26 cellular contexts compared by ENCODE assay signal in genomic region chr10:86385806-86386205, GRCh38. TPM values are rescaled to one million over a fixed set of nuclear protein-coding genes. Genes with fewer than 3 reads are reported as not detected.
DNase-seq lines count a peak whose midpoint lies in the region; ATAC-seq, FAIRE-seq and TF ChIP-seq lines count a peak whose summit lies in the region.
"Had no signal": no experiment of that assay in that cellular context is flagged by ENCODE, and none has a peak within 500 bp of the region (broad histone marks: within the 10 kb centered on the region; RNA-seq: fewer than 3 reads in every experiment).

No MANE protein-coding gene starts in this region.

- H2AFZ ChIP-seq in K562 (ENCODE audit: low read depth, low read length): no peak overlapping the region

- H3K4me3 ChIP-seq in right atrium auricular region (no peak overlapping the region), right cardiac atrium (ENCODE audit: low read length) (no peak overlapping the region), K562 (no peak overlapping the region)
- H3K4me3 ChIP-seq: Peyer's patch, SJCRH30 had no signal

- intact Hi-C loops in right cardiac atrium (cut with DNase I) (no loop called here), K562 (cut with micrococcal nuclease) (no loop called here)

- H3K79me2 ChIP-seq in K562 (ENCODE audit: control insufficient read depth, insufficient read depth, low read length): no peaks in the 10 kb centered on the region

- H3K36me3 ChIP-seq in right atrium auricular region: no peaks in the 10 kb centered on the region
- H3K36me3 ChIP-seq in K562 (ENCODE audit: control insufficient read depth, insufficient read depth, low read length): no peaks in the 10 kb centered on the region
- H3K36me3 ChIP-seq: BE2C, Peyer's patch, SJCRH30 had no signal

- no peak for TF ChIP-seq EP300 in K562 (IDR thresholded peaks at IDR 0.05; ENCODE audit: low read length)

- H3K27ac ChIP-seq in right atrium auricular region (no peak overlapping the region), right cardiac atrium (ENCODE audit: low read length) (no peak overlapping the region), K562 (ENCODE audit: extremely low read depth, low read depth, low read length) (no peak overlapping the region)
- H3K27ac ChIP-seq: KMS-11, Peyer's patch, SJCRH30 had no signal

- TF ChIP-seq CTCF in right atrium auricular region (IDR thresholded peaks at IDR 0.05) (no peak), K562 (IDR thresholded peaks at IDR 0.05 in 2 of 3, conservative IDR thresholded peaks at IDR 0.05 in 1 of 3; ENCODE audit: insufficient read depth in 2 of 3, low read depth in 1 of 3, low read length in 3 of 3) (no peak), GM10266 (IDR thresholded peaks at IDR 0.05; ENCODE audit: control insufficient read depth, insufficient read depth, low read depth, missing control alignments) (no peak)

- no peak for FAIRE-seq in K562 (lab: Jason Lieb, UNC)
- FAIRE-seq: A204.1, D721Med, HTR-8/SVneo had no signal

- H3K4me2 ChIP-seq in K562 (ENCODE audit: insufficient read depth, low read length): no peak overlapping the region
- H3K4me2 ChIP-seq: KMS-11 had no signal

- H3K27me3 ChIP-seq in right atrium auricular region: peaks cover 6 to 11% of the 10 kb centered on the region in 2 donors
- H3K27me3 ChIP-seq in right cardiac atrium (ENCODE audit: control insufficient read depth, insufficient read depth): peaks cover 3% of the 10 kb centered on the region
- no peaks in the 10 kb centered on the region; a peak in 1 of 5 replicates for H3K27me3 ChIP-seq in K562 (ENCODE audit: control insufficient read depth in 2 of 2, insufficient read depth in 2 of 2, low read length in 2 of 2)
- H3K27me3 ChIP-seq: BE2C, Peyer's patch, SJCRH30 had no signal

- POLR2A ChIA-PET in K562 (lab: Yijun Ruan, JAX): interaction anchor here (0.7 kb wide), 1 partner anchor 1139 kb away, joined by 3 read pairs; no protein-coding TSS in a partner anchor

- TF ChIP-seq POLR2A in K562 (conservative IDR thresholded peaks at IDR 0.05): no peak

- no TSS peak for BruUV-seq in K562 (replicated peaks; lab: Mats Ljungman, UMichigan)

- 94% methylated on average over 3 of the region's 3 CpGs for WGBS in right cardiac atrium
- 0% methylated on average over 2 of the region's 3 CpGs for WGBS in K562 (ENCODE audit: insufficient coverage, low coverage, missing lambda C conversion rate)

- CTCF ChIA-PET in K562 (lab: Yijun Ruan, JAX; ENCODE audit: low intra/inter-chr PET ratio): no interaction called here

- TF ChIP-seq RAD21 in K562 (CRISPR knock-in tag; conservative IDR thresholded peaks at IDR 0.05 in 1 of 2, IDR thresholded peaks at IDR 0.05 in 1 of 2): no peak

- H4K20me1 ChIP-seq in K562 (replicated peaks; ENCODE audit: control insufficient read depth, insufficient read depth, low read length): no peaks in the 10 kb centered on the region

- H3K4me1 ChIP-seq in right atrium auricular region (peaks cover 0 to 8% of the 10 kb centered on the region in 2 donors), right cardiac atrium (ENCODE audit: control insufficient read depth, insufficient read depth, low read length) (peaks cover 1% of the 10 kb centered on the region), K562 (replicated peaks in 1 of 2; ENCODE audit: control insufficient read depth in 2 of 2, insufficient read depth in 2 of 2, low read length in 2 of 2) (peaks cover 0 to 6% of the 10 kb centered on the region in 2 experiments; a peak in 3 of 5 replicates)
- H3K4me1 ChIP-seq: BE2C, SJCRH30 had no signal

- no peaks in the 10 kb centered on the region for H3K9me1 ChIP-seq in K562 (ENCODE audit: control insufficient read depth, insufficient read depth, low read length)

- ATAC-seq in right cardiac atrium (no peak), K562 (0 out of 3 replicates have a peak, but pooled peaks have one; percentile 46)

- DNase-seq in right atrium auricular region (ENCODE audit: low spot score) (peak; percentile 44), right cardiac atrium (no peak), K562 (ENCODE audit: extremely low read depth in 1 of 4, low spot score in 3 of 4) (no peak), mesenteric fat pad (ENCODE audit: low spot score) (peak; percentile 62), ACHN (no peak), mucosa of gallbladder (ENCODE audit: low spot score) (no peak), GM10266 (ENCODE audit: extremely low spot score) (no peak)
- DNase-seq: BE2C; EL; GF-D8; H9; MV-4-11; NCI-H1105 treated with DMSO at 0.1 percent for 48 hours; NCI-H1694; NCI-H2081; NCI-H2171; NCI-H345; NCI-H524; NCI-H774; NK-92 treated with Interleukin-12 subunit alpha and Interleukin-12 subunit beta, amount 100 ng/mL, for 24 hours; Peyer's patch; SJCRH30 had no signal

- H3K9me3 ChIP-seq in right atrium auricular region (no peaks in the 10 kb centered on the region), right cardiac atrium (ENCODE audit: control insufficient read depth, low read length) (no peaks in the 10 kb centered on the region), K562 (replicated peaks; ENCODE audit: control insufficient read depth, insufficient read depth, low read depth, low read length) (no peaks in the 10 kb centered on the region)
- H3K9me3 ChIP-seq: BE2C, Peyer's patch, SJCRH30 had no signal

- in situ Hi-C loops in K562 (cut with MboI) (no loop called here), ACHN (cut with HindIII; ENCODE audit: low pct_ligation_motif_present, low pct_unique_long_range_greater_than_20kb, low sequenced_read_pairs) (no loop called here)

- H3K9ac ChIP-seq in K562 (ENCODE audit: insufficient read depth in 1 of 2, low read depth in 2 of 2, low read length in 2 of 2): no peak overlapping the region
- H3K9ac ChIP-seq: KMS-11 had no signal

TF ChIP-seq in K562, 482 proteins besides CTCF, POLR2A, EP300 and RAD21:
- TF ChIP-seq ZKSCAN1 (IDR thresholded peaks at IDR 0.05; ENCODE audit: low read depth, low read length): no peak
- no peak for TF ChIP-seq YY1 (IDR thresholded peaks at IDR 0.05; ENCODE audit: borderline replicate concordance in 1 of 3, control insufficient read depth in 1 of 3, extremely low read depth in 1 of 3, insufficient read depth in 3 of 3, insufficient read length in 1 of 3, insufficient replicate concordance in 2 of 3, low read depth in 1 of 3, low read length in 2 of 3)
- TF ChIP-seq NR1H2 (CRISPR knock-in tag; IDR thresholded peaks at IDR 0.05): no peak
- TF ChIP-seq ZNF280B (CRISPR knock-in tag; IDR thresholded peaks at IDR 0.05): no peak
- TF ChIP-seq ZNF785 (CRISPR knock-in tag; IDR thresholded peaks at IDR 0.05): no peak
- no peak for TF ChIP-seq E2F5 (CRISPR knock-in tag; IDR thresholded peaks at IDR 0.05)
- no peak for TF ChIP-seq HDGF (IDR thresholded peaks at IDR 0.05)
- TF ChIP-seq ZNF239 (CRISPR knock-in tag; IDR thresholded peaks at IDR 0.05): no peak
- no peak for TF ChIP-seq STAT5B (CRISPR knock-in tag; IDR thresholded peaks at IDR 0.05)
- TF ChIP-seq THRAP3 (IDR thresholded peaks at IDR 0.05; ENCODE audit: borderline replicate concordance): no peak

RNA-seq across cellular contexts. Expression of gene GRID1, which starts 19.2 kb away (rescaled TPM):
- total RNA-seq in right atrium auricular region: under 1 TPM; 0.37 to 0.67 TPM
- total RNA-seq in right cardiac atrium: 1 to 10 TPM in 1 of 4 donors, under 1 TPM in 3; 0.06 to 1.8 (median 0.34) TPM
- 0.29 TPM for polyA plus RNA-seq in right cardiac atrium
- 0.18 TPM in 1 of 2 replicates, not detected in the other for total RNA-seq in K562 (2011; cell fraction: chromatin; rRNA removed; ENCODE audit: low replicate concordance)
- 0.13 TPM in 1 of 2 replicates, not detected in the other for total RNA-seq in K562 (2011; cell fraction: nucleolus; rRNA removed)
- 0.15 TPM in 2 replicates for total RNA-seq in K562 (2011; cell fraction: nucleoplasm; rRNA removed)
- total RNA-seq in K562 (2014; rRNA removed): 3.4 and 3.8 TPM in 2 replicates
- 0.51 and 0.80 TPM in 2 replicates for total RNA-seq in K562 (2014; rRNA removed; fragmentation: Illumina TruSeq; extraction: Trizol)
- 1.8 and 2.5 TPM in 2 replicates for total RNA-seq in K562 (2015; rRNA removed; fragmentation: Illumina TruSeq; extraction: Trizol)
- 7.1 and 7.2 TPM in 2 replicates for total RNA-seq in K562 (2021)
- 0.01 TPM in 2 replicates for polyA plus RNA-seq in K562 (2011; rRNA removed)
- polyA plus RNA-seq in K562 (2011; cell fraction: cytosol; rRNA removed): not detected in 2 replicates
- polyA plus RNA-seq in K562 (2011; cell fraction: nucleus; rRNA removed): 0.03 and 0.09 TPM in 2 replicates
- polyA plus RNA-seq in K562 (2012): 3.8 and 8.2 TPM in 2 replicates
- polyA plus RNA-seq in K562 (2014; fragmentation: Illumina TruSeq; extraction: Trizol): 1.2 and 4.7 TPM in 2 replicates
- under 1 TPM; 0.35 to 0.55 TPM for polyA plus RNA-seq in K562 (2014; fragmentation: Nextera tagmentation; extraction: Ambion mirVana)
- 3.3 and 5.3 TPM in 2 replicates for polyA plus RNA-seq in K562 (2014; rRNA removed)
- polyA minus RNA-seq in K562 (2011; rRNA and poly(A)+ RNA removed): 0.03 and 0.11 TPM in 2 replicates
- not detected in 2 replicates for polyA minus RNA-seq in K562 (2011; cell fraction: cytosol; rRNA and poly(A)+ RNA removed)
- 0.11 TPM in 1 of 2 replicates, not detected in the other for polyA minus RNA-seq in K562 (2011; cell fraction: nucleus; rRNA and poly(A)+ RNA removed)
- 2.1 TPM for total RNA-seq in mesenteric fat pad
- 6.3 TPM for total RNA-seq in mucosa of gallbladder
- total RNA-seq: SJCRH30 had no signal

Comparison
In these comparisons a context has a peak if more than half of its experiments do, and no peak if none do; other contexts are left out.
1. DNase-seq: peak in right atrium auricular region (single experiment) and mesenteric fat pad (single experiment); none in right cardiac atrium (0 of 3), K562 (0 of 4), ACHN (single experiment), mucosa of gallbladder (single experiment) and GM10266 (single experiment).